Comparison of ENCODE assay signal across 8 cellular contexts in the genomic region with DNA sequence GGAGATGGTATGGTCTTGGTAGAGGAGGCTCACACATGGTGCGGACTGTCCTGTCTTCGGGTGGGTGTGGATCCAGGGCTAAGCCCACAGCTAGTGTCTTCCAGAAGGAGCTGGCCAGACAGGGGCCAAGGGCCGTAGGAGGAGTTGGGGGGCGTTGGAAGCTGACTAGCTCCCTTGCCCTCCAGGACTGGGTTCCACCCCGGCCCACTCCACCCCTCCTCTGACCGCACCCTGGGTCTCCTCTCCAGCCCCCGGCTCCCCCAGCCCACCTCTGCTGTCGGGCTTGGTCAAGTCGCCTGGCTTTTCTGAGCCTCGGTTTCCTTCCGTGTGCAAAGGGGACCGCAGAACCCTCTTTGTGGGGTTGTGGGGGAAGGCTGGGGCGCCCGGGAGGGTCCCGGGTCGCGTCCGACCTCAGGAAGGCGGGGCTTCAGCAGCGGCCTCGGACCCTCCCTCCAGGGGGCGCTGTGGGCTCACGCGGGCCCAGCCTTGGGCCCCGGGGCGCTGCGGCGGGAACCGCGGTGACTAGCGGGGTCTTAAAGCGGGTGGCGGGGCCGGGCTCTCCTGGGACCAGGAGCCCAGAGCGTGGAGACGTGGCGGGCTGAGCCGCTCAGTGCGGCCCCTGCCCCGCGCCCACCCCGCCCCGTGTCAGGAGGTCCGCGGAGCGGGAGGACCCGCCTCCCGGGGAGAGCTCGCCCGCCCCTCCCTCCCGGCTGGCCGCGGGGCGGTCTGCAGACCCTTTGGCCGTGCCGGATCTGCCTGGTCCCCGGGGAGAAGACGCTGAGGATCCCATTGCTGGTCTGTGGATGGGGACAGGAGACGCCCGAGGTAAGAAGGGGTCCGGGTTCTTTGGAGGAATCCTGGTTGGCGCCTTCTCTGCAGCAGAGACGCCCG. TPM values are rescaled to one million over a fixed set of nuclear protein-coding genes. Genes with fewer than 3 reads are reported as not detected.
DNase-seq lines count a peak whose midpoint lies in the region; ATAC-seq and TF ChIP-seq lines count a peak whose summit lies in the region.

No MANE protein-coding gene starts in this region.

- H3K4me3 ChIP-seq in NT2/D1 (ENCODE audit: insufficient read length, low read depth): peak overlapping the region; percentile 53
- peak overlapping the region; percentile 31 to 57 (median 36) for H3K4me3 ChIP-seq in gastrocnemius medialis

- H3K4me1 ChIP-seq in NT2/D1 (ENCODE audit: insufficient read depth, insufficient read length) (peaks cover 23% of the 10 kb centered on the region), gastrocnemius medialis (peaks cover 0 to 10% of the 10 kb centered on the region in 2 donors)

- H3K36me3 Mint-ChIP-seq in activated T-helper 17 cell treated with anti-CD3 and anti-CD28 coated beads, Interleukin-2, amount 50 U/mL, for 72 hours (ENCODE audit: low read depth): no peaks in the 10 kb centered on the region

- H3K4me1 Mint-ChIP-seq in activated T-helper 17 cell treated with anti-CD3 and anti-CD28 coated beads, Interleukin-2, amount 50 U/mL, for 72 hours: peaks cover 1% of the 10 kb centered on the region

- ATAC-seq in activated T-helper 17 cell treated with anti-CD3 and anti-CD28 coated beads, Interleukin-2, amount 50 U/mL, for 72 hours (replicated peaks): peak; percentile 86
- peak; percentile 67 for ATAC-seq in Right ventricle myocardium inferior
- ATAC-seq in gastrocnemius medialis: peak in 1 of 2 donors; percentile 51
- no peak for ATAC-seq in GM21526 (IDR thresholded peaks at IDR 0.05; ENCODE audit: low FRiP score, unreplicated experiment)

- no peak overlapping the region for H3K27ac Mint-ChIP-seq in activated T-helper 17 cell treated with anti-CD3 and anti-CD28 coated beads, Interleukin-2, amount 50 U/mL, for 72 hours

- H3K9me3 ChIP-seq in NT2/D1 (ENCODE audit: insufficient read depth, low read length) (no peaks in the 10 kb centered on the region), gastrocnemius medialis (no peaks in the 10 kb centered on the region)

- H3K27me3 ChIP-seq in NT2/D1 (ENCODE audit: insufficient read depth, insufficient read length) (peaks cover 24% of the 10 kb centered on the region), gastrocnemius medialis (peaks cover 35 to 49% (median 43%) of the 10 kb centered on the region in 3 donors)

- in situ Hi-C loops in gastrocnemius medialis (cut with MboI; ENCODE audit: low sequenced_read_pairs in 4 of 4): no loop called here

- peak; percentile 15 to 69 (median 49) for TF ChIP-seq CTCF in gastrocnemius medialis (IDR thresholded peaks at IDR 0.05 in 4 of 5, conservative IDR thresholded peaks at IDR 0.05 in 1 of 5)

- no peak for TF ChIP-seq POLR2A in gastrocnemius medialis (IDR thresholded peaks at IDR 0.05)

- peak overlapping the region; percentile 54 for H3K4me3 Mint-ChIP-seq in activated T-helper 17 cell treated with anti-CD3 and anti-CD28 coated beads, Interleukin-2, amount 50 U/mL, for 72 hours

- peaks cover 6% of the 10 kb centered on the region for H3K27me3 Mint-ChIP-seq in activated T-helper 17 cell treated with anti-CD3 and anti-CD28 coated beads, Interleukin-2, amount 50 U/mL, for 72 hours

- intact Hi-C loops in Right ventricle myocardium inferior (cut with DNase I): no loop called here
- intact Hi-C loops in gastrocnemius medialis (cut with DNase I; ENCODE audit: low total_unique reads): no loop called here

- peak; percentile 48 to 52 for DNase-seq in NCI-H2081 (lab: John Stamatoyannopoulos, UW)
- DNase-seq in NCI-H2081 treated with DMSO at 0.1 percent for 48 hours (lab: John Stamatoyannopoulos, UW): no peak
- peak; percentile 52 for DNase-seq in NT2/D1 (ENCODE audit: low read depth, low spot score)
- peak; percentile 66 for DNase-seq in Right ventricle myocardium inferior (ENCODE audit: missing footprints)
- DNase-seq in gastrocnemius medialis: peak in 1 of 2 donors; percentile 9
- no peak for DNase-seq in NCI-H524 treated with DMSO at 0.1 percent for 48 hours (lab: John Stamatoyannopoulos, UW)

- H3K9ac ChIP-seq in NT2/D1 (ENCODE audit: insufficient read length, low read depth): peak overlapping the region; percentile 89

- H3K9me3 Mint-ChIP-seq in activated T-helper 17 cell treated with anti-CD3 and anti-CD28 coated beads, Interleukin-2, amount 50 U/mL, for 72 hours: no peaks in the 10 kb centered on the region

- H3K36me3 ChIP-seq in NT2/D1 (ENCODE audit: insufficient read depth, insufficient read length, low read length): no peaks in the 10 kb centered on the region
- H3K36me3 ChIP-seq in gastrocnemius medialis: no peaks in the 10 kb centered on the region

- H3K27ac ChIP-seq in gastrocnemius medialis: no peak overlapping the region

RNA-seq across cellular contexts. Expression of gene NPBWR2, which starts 5.4 kb away (rescaled TPM):
- not detected for total RNA-seq in activated T-helper 17 cell treated with anti-CD3 and anti-CD28 coated beads, Interleukin-2, amount 50 U/mL, for 72 hours
- total RNA-seq in Right ventricle myocardium inferior (not detected), gastrocnemius medialis (not detected)

RNA-seq across cellular contexts. Expression of gene LKAAEAR1, which starts 17.8 kb away (rescaled TPM):
- under 1 TPM in 1 of 2 donors, not detected in 1; 0.71 TPM for total RNA-seq in activated T-helper 17 cell treated with anti-CD3 and anti-CD28 coated beads, Interleukin-2, amount 50 U/mL, for 72 hours
- not detected for total RNA-seq in Right ventricle myocardium inferior
- total RNA-seq in gastrocnemius medialis: not detected

RNA-seq across cellular contexts. Expression of gene OPRL1, which starts 22.1 kb away (rescaled TPM):
- under 1 TPM; 0.48 to 0.56 TPM for total RNA-seq in activated T-helper 17 cell treated with anti-CD3 and anti-CD28 coated beads, Interleukin-2, amount 50 U/mL, for 72 hours
- total RNA-seq in Right ventricle myocardium inferior: 0.49 TPM
- under 1 TPM; 0.10 to 0.68 (median 0.15) TPM for total RNA-seq in gastrocnemius medialis

RNA-seq across cellular contexts. Expression of gene RGS19, which starts 22.7 kb away (rescaled TPM):
- total RNA-seq in activated T-helper 17 cell treated with anti-CD3 and anti-CD28 coated beads, Interleukin-2, amount 50 U/mL, for 72 hours: 10 to 100 TPM; 38.6 to 49.4 TPM
- total RNA-seq in Right ventricle myocardium inferior (6.6 TPM), gastrocnemius medialis (1 to 10 TPM in 3 of 4 donors, under 1 TPM in 1; 0.92 to 7.7 (median 3.5) TPM)

RNA-seq across cellular contexts. Expression of gene TCEA2, which starts 39.0 kb away (rescaled TPM):
- total RNA-seq in activated T-helper 17 cell treated with anti-CD3 and anti-CD28 coated beads, Interleukin-2, amount 50 U/mL, for 72 hours: 10 to 100 TPM; 52.0 to 79.9 TPM
- total RNA-seq in Right ventricle myocardium inferior: 39.0 TPM
- 10 to 100 TPM in 1 of 4 donors, 1 to 10 TPM in 3; 8.4 to 21.0 (median 8.8) TPM for total RNA-seq in gastrocnemius medialis

Comparison
In these comparisons a context has a peak if more than half of its experiments do, and no peak if none do; other contexts are left out.
1. DNase-seq: peak in NCI-H2081 (2 of 2), NT2/D1 (single experiment) and Right ventricle myocardium inferior (single experiment); none in NCI-H2081 treated with DMSO at 0.1 percent for 48 hours (single experiment) and NCI-H524 treated with DMSO at 0.1 percent for 48 hours (single experiment).